Comparison of ENCODE assay signal across 20 cellular contexts in the genomic region with DNA sequence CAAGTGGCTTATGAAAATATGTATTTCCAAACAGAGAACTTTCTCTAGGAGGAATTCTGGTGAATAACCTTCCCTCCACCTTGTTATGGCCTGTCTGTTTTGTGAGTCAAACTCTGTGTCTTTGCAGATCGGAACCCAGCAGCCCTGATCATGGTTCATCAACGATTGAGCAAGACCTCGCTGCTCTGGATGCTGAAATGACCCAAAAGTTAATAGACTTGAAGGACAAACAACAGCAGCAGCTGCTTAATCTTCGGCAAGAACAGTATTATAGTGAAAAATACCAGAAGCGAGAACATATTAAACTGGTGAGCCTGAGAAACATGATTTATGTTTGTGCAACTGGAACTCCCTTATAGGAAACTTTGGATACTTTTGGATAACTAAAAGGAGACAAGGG.
DNase-seq lines count a peak whose midpoint lies in the region; ATAC-seq and TF ChIP-seq lines count a peak whose summit lies in the region.
"Had no signal": no experiment of that assay in that cellular context is flagged by ENCODE, and none has a peak within 500 bp of the region (broad histone marks: within the 10 kb centered on the region; RNA-seq: fewer than 3 reads in every experiment).

No MANE protein-coding gene starts in this region.

- H4K91ac ChIP-seq in H9 (ENCODE audit: insufficient read length, low read depth, low read length), result no peak overlapping the region

- intact Hi-C loops in head of caudate nucleus (cut with DNase I), result no loop called here

- H3K9ac ChIP-seq in rectal smooth muscle tissue (ENCODE audit: low read length) (no peak overlapping the region), H9 (ENCODE audit: extremely low read depth, insufficient read length, low read length) (no peak overlapping the region)

- no peaks in the 10 kb centered on the region for H3K9me3 ChIP-seq in H9 (ENCODE audit: control insufficient read depth, low read depth, low read length)
- H3K9me3 ChIP-seq: MG63 had no signal

- peaks cover 0 to under 1% of the 10 kb centered on the region in 2 experiments; a peak in 1 of 4 replicates for H3K4me1 Mint-ChIP-seq in H9
- H3K4me1 Mint-ChIP-seq: B cell; CD14-positive monocyte; CD8-positive, alpha-beta memory T cell had no signal

- no peaks in the 10 kb centered on the region; a peak in 1 of 5 replicates for H3K9me3 Mint-ChIP-seq in H9
- H3K9me3 Mint-ChIP-seq: CD8-positive, alpha-beta memory T cell had no signal

- H3K23ac ChIP-seq in H9 (ENCODE audit: insufficient read length, low read depth, low read length), result no peak overlapping the region

- no peaks in the 10 kb centered on the region for H4K20me1 ChIP-seq in H9 (ENCODE audit: control insufficient read depth, insufficient read depth, insufficient read length)

- H3K23me2 ChIP-seq in H9 (ENCODE audit: insufficient read length, low read depth, low read length, poor library complexity, severe bottlenecking), result no peaks in the 10 kb centered on the region

- H3K79me1 ChIP-seq in H9 (ENCODE audit: insufficient read depth, low read depth, low read length, poor library complexity, severe bottlenecking), result no peaks in the 10 kb centered on the region

- H3K56ac ChIP-seq in H9 (ENCODE audit: insufficient read length, low read depth, low read length), result no peak overlapping the region

- TF ChIP-seq CTCF in H9 (conservative IDR thresholded peaks at IDR 0.05), result no peak

- no peak overlapping the region for H3K4me3 ChIP-seq in rectal smooth muscle tissue (ENCODE audit: low read length)
- H3K4me3 ChIP-seq: MG63, PC-9 had no signal

- DNase-seq in amniotic epithelial cell (ENCODE audit: low read depth) (peak; percentile 16), iris pigment epithelial cell (ENCODE audit: low read depth) (peak; percentile 19), NCI-H2171 treated with DMSO at 0.1 percent for 48 hours (lab: John Stamatoyannopoulos, UW) (no peak), H9 (no peak), head of caudate nucleus (no peak)
- DNase-seq: CD8-positive, alpha-beta memory T cell; DND-41; KBM-7; MG63; NCI-H1105 treated with DMSO at 0.1 percent for 48 hours; NCI-H146; NCI-H1930; NCI-H2227 treated with DMSO at 0.1 percent for 48 hours; NCI-H526 treated with DMSO at 0.1 percent for 48 hours; PC-9 had no signal

- no peak overlapping the region for H2BK120ac ChIP-seq in H9 (ENCODE audit: low read depth, low read length, poor library complexity, severe bottlenecking)

- no peak overlapping the region for H3K4me3 Mint-ChIP-seq in H9
- H3K4me3 Mint-ChIP-seq: B cell; CD14-positive monocyte; CD8-positive, alpha-beta memory T cell had no signal

- H3K27me3 Mint-ChIP-seq in H9 (ENCODE audit: low read depth), result no peaks in the 10 kb centered on the region
- H3K27me3 Mint-ChIP-seq: B cell had no signal

- H3K27ac Mint-ChIP-seq in H9, result no peak overlapping the region; a peak in 1 of 7 replicates
- H3K27ac Mint-ChIP-seq: B cell; CD8-positive, alpha-beta memory T cell had no signal

- H3K18ac ChIP-seq in H9 (ENCODE audit: insufficient read length, low read depth, low read length), result no peak overlapping the region

- H2AFZ ChIP-seq in H9 (ENCODE audit: low read length), result no peak overlapping the region
- H2AFZ ChIP-seq: PC-9 had no signal

- H3K4ac ChIP-seq in H9 (ENCODE audit: low read depth, low read length), result no peak overlapping the region

- no peak overlapping the region for H4K5ac ChIP-seq in H9 (ENCODE audit: insufficient read length, low read depth, low read length)

- H3K4me2 ChIP-seq in H9 (ENCODE audit: insufficient read depth, insufficient read length, low read length), result no peak overlapping the region
- H3K4me2 ChIP-seq: PC-9 had no signal

- H3K36me3 Mint-ChIP-seq in H9 (ENCODE audit: insufficient read depth in 1 of 3, low read depth in 3 of 3), result peaks cover 0 to 5% (median 4%) of the 10 kb centered on the region in 3 experiments; a peak in 1 of 7 replicates

- no peak overlapping the region for H3T11ph ChIP-seq in H9 (ENCODE audit: low read length)

- no peak for ATAC-seq in HG02642 (IDR thresholded peaks at IDR 0.05; ENCODE audit: poor library complexity, unreplicated experiment)
- ATAC-seq: Right ventricle myocardium inferior had no signal

- H3K4me1 ChIP-seq in rectal smooth muscle tissue (ENCODE audit: control insufficient read depth, insufficient read depth, low read length) (peaks cover 9% of the 10 kb centered on the region), H9 (ENCODE audit: insufficient read depth, low read length) (no peaks in the 10 kb centered on the region)

- peak overlapping the region; percentile 50 for H3K27ac ChIP-seq in rectal smooth muscle tissue (ENCODE audit: low read depth, low read length)
- H3K27ac ChIP-seq in H9 (ENCODE audit: insufficient read length, low read depth, low read length), result no peak overlapping the region
- H3K27ac ChIP-seq: PC-9 had no signal

- H3K36me3 ChIP-seq in rectal smooth muscle tissue (ENCODE audit: control insufficient read depth, insufficient read depth, low read length), result no peaks in the 10 kb centered on the region
- H3K36me3 ChIP-seq: MG63 had no signal

- no peak overlapping the region for H2BK20ac ChIP-seq in H9 (ENCODE audit: low read depth, low read length, poor library complexity, severe bottlenecking)

- H3K79me2 ChIP-seq in H9 (ENCODE audit: insufficient read depth, low read length), result no peaks in the 10 kb centered on the region

- no peak overlapping the region for H2BK12ac ChIP-seq in H9 (ENCODE audit: insufficient read length, low read depth, low read length)

- H2AK5ac ChIP-seq in H9 (ENCODE audit: insufficient read length, low read length), result no peak overlapping the region

- H3K27me3 ChIP-seq in rectal smooth muscle tissue (ENCODE audit: control insufficient read depth, insufficient read depth, low read length), result no peaks in the 10 kb centered on the region
- no peaks in the 10 kb centered on the region for H3K27me3 ChIP-seq in H9 (ENCODE audit: insufficient read depth, low read length)
- H3K27me3 ChIP-seq: MG63 had no signal

- no peak overlapping the region for H2BK15ac ChIP-seq in H9 (ENCODE audit: low read depth, low read length)

- H3K14ac ChIP-seq in H9 (ENCODE audit: insufficient read depth, low read length), result no peak overlapping the region

- H2BK5ac ChIP-seq in H9 (ENCODE audit: insufficient read length, low read length), result no peak overlapping the region

- no peak overlapping the region for H4K8ac ChIP-seq in H9 (replicated peaks; ENCODE audit: insufficient read length, low read depth, low read length)

- WGBS in H9 (ENCODE audit: extremely low coverage, insufficient read length, low lambda C conversion rate), result no CpG with 5 or more reads among the region's 5 CpGs

Comparison
In these comparisons a context has a peak if more than half of its experiments do, and no peak if none do; other contexts are left out.
1. DNase-seq: peak in amniotic epithelial cell (single experiment) and iris pigment epithelial cell (single experiment); none in NCI-H2171 treated with DMSO at 0.1 percent for 48 hours (single experiment), H9 (single experiment) and head of caudate nucleus (0 of 42).